ENCODE assay signal across 17 cellular contexts in the genomic region with DNA sequence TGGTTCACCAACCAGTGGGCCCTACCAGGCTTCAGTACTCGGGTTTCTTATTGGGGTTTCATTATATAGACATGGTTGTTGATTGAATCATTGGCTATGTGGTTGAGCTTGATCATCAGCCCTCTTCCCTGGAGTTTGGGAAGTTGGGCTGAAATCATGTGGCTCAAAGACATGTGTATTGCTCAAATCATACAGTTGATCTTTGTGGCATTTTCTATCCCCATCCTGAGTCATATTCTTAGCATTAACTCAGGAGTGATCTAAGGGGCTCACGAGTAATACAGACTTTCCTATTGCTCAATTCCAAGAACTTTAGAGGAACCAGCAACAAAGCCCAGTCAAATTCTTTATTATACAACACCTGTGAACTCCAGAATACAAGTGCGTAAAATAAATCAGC.
DNase-seq lines count a peak whose midpoint lies in the region; ATAC-seq, FAIRE-seq and TF ChIP-seq lines count a peak whose summit lies in the region.
"Had no signal": no experiment of that assay in that cellular context is flagged by ENCODE, and none has a peak within 500 bp of the region (broad histone marks: within the 10 kb centered on the region; RNA-seq: fewer than 3 reads in every experiment).

No MANE protein-coding gene starts in this region.

- peaks cover 28 to 48% of the 10 kb centered on the region in 2 experiments for H3K79me1 ChIP-seq in IMR-90 (ENCODE audit: low read depth in 1 of 2, low read length in 2 of 2)

- no peak overlapping the region for H3K56ac ChIP-seq in IMR-90 (ENCODE audit: extremely low read depth, insufficient read depth, low read length)

- H2BK5ac ChIP-seq in IMR-90 (ENCODE audit: low read depth, low read length, poor library complexity, severe bottlenecking) = peak overlapping the region; percentile 60

- H3K9me1 ChIP-seq in IMR-90 (ENCODE audit: insufficient read depth, low read length) (peaks cover 3% of the 10 kb centered on the region), keratinocyte (ENCODE audit: control insufficient read depth, extremely low read depth, insufficient read depth, low read length) (no peaks in the 10 kb centered on the region)

- H3K4me3 ChIP-seq in AG10803 (ENCODE audit: low read length) (no peak overlapping the region), IMR-90 (ENCODE audit: insufficient read depth, low read depth, low read length) (no peak overlapping the region), bronchial epithelial cell (ENCODE audit: low read depth, low read length) (no peak overlapping the region), keratinocyte (ENCODE audit: control insufficient read depth in 2 of 3, extremely low read depth in 1 of 3, insufficient read depth in 2 of 3, low read depth in 1 of 3, low read length in 3 of 3) (no peak overlapping the region), prostate gland (no peak overlapping the region)
- H3K4me3 ChIP-seq: BLaER1 treated with 17β-estradiol and CSF1 and Interleukin-3, amounts not matched to agents 10 nM and 100 nM; uterus had no signal

- peak; percentile 78 for DNase-seq in AG10803 (ENCODE audit: low read depth)
- DNase-seq in IMR-90 = peak; percentile 89
- peak; percentile 74 for DNase-seq in bronchial epithelial cell (ENCODE audit: low read depth)
- peak; percentile 11 for DNase-seq in keratinocyte (ENCODE audit: low read depth, low spot score)
- no peak for DNase-seq in cardiac septum (ENCODE audit: low spot score)
- DNase-seq in prostate gland (ENCODE audit: low spot score) = no peak
- DNase-seq in NCI-H2081 (lab: John Stamatoyannopoulos, UW) = no peak
- DNase-seq: activated CD8-positive, alpha-beta T cell treated with anti-CD3 and anti-CD28 coated beads for 36 hours; cortex of kidney; Kasumi-1; left ventricle myocardium superior; NCI-H187; NCI-H524 treated with DMSO at 0.1 percent for 48 hours; SW 1271; uterus had no signal

- intact Hi-C loops in IMR-90 (cut with micrococcal nuclease) = no loop called here
- intact Hi-C loops in cardiac septum (cut with DNase I) = no loop called here
- intact Hi-C loops in prostate gland (cut with DNase I) = no loop called here

- H3K36me3 ChIP-seq in IMR-90 (ENCODE audit: control insufficient read depth, insufficient read depth, low read length) (peaks cover 39% of the 10 kb centered on the region), bronchial epithelial cell (ENCODE audit: control insufficient read depth, insufficient read depth, low read length) (peaks cover 7% of the 10 kb centered on the region), keratinocyte (ENCODE audit: control insufficient read depth in 2 of 2, extremely low read depth in 1 of 2, insufficient read depth in 2 of 2, low read length in 2 of 2) (peaks cover 5 to 9% of the 10 kb centered on the region in 2 experiments), prostate gland (peaks cover 0 to 5% of the 10 kb centered on the region in 2 donors)
- H3K36me3 ChIP-seq: uterus had no signal

- in situ Hi-C loops in IMR-90 (cut with MboI; ENCODE audit: low sequenced_read_pairs) = no loop called here

- FAIRE-seq in bronchial epithelial cell (lab: Jason Lieb, UNC) (no peak), keratinocyte (lab: Jason Lieb, UNC) (peak; percentile 49)

- no peak overlapping the region for H4K91ac ChIP-seq in IMR-90 (ENCODE audit: insufficient read depth, low read depth, low read length)

- no peak for TF ChIP-seq RAD21 in IMR-90 (IDR thresholded peaks at IDR 0.05; ENCODE audit: low read length)

- no peak overlapping the region for H2BK20ac ChIP-seq in IMR-90 (ENCODE audit: low read depth, low read length)

- ATAC-seq in IMR-90 (ENCODE audit: low read depth) = peak; percentile 75
- ATAC-seq in GM18502 (IDR thresholded peaks at IDR 0.05; ENCODE audit: poor library complexity, unreplicated experiment) = no peak
- ATAC-seq: activated CD8-positive, alpha-beta T cell treated with anti-CD3 and anti-CD28 coated beads for 36 hours; left ventricle myocardium superior had no signal

- H3K4ac ChIP-seq in IMR-90 (ENCODE audit: low read depth, low read length) = no peak overlapping the region

- H3K27me3 ChIP-seq in IMR-90 (ENCODE audit: control insufficient read depth, insufficient read depth, low read length) (no peaks in the 10 kb centered on the region), bronchial epithelial cell (ENCODE audit: control insufficient read depth, insufficient read depth, low read length) (no peaks in the 10 kb centered on the region), keratinocyte (ENCODE audit: control insufficient read depth, extremely low read depth, insufficient read depth, low read length) (no peaks in the 10 kb centered on the region), prostate gland (replicated peaks; ENCODE audit: insufficient read depth) (no peaks in the 10 kb centered on the region)
- H3K27me3 ChIP-seq: BLaER1 treated with 17β-estradiol and CSF1 and Interleukin-3, amounts not matched to agents 10 nM and 100 nM; uterus had no signal

- H2AFZ ChIP-seq in IMR-90 (replicated peaks; ENCODE audit: low read length, poor library complexity) = no peak overlapping the region
- no peak overlapping the region for H2AFZ ChIP-seq in keratinocyte (ENCODE audit: control insufficient read depth, low read length)

- H4K8ac ChIP-seq in IMR-90 (ENCODE audit: low read depth in 2 of 2, low read length in 2 of 2) = no peak overlapping the region

- H4K20me1 ChIP-seq in IMR-90 (ENCODE audit: insufficient read depth, low read length) (0 out of 2 replicates have a peak, but pooled peaks cover 3% of the 10 kb centered on the region), keratinocyte (ENCODE audit: control insufficient read depth, extremely low read depth, insufficient read depth, low read length) (no peaks in the 10 kb centered on the region)
- H4K20me1 ChIP-seq: BLaER1 treated with 17β-estradiol and CSF1 and Interleukin-3, amounts not matched to agents 10 nM and 100 nM had no signal

- H2BK120ac ChIP-seq in IMR-90 (ENCODE audit: low read depth, low read length) = no peak overlapping the region

- no peak for TF ChIP-seq POLR2A in IMR-90 (IDR thresholded peaks at IDR 0.05; ENCODE audit: low read depth, low read length)
- no peak for TF ChIP-seq POLR2A in prostate gland (IDR thresholded peaks at IDR 0.05)

- H3K4me2 ChIP-seq in IMR-90 (ENCODE audit: low read depth, low read length) (no peak overlapping the region), keratinocyte (ENCODE audit: control insufficient read depth, extremely low read depth, insufficient read depth, low read depth, low read length) (no peak overlapping the region)
- H3K4me2 ChIP-seq: BLaER1 treated with 17β-estradiol and CSF1 and Interleukin-3, amounts not matched to agents 10 nM and 100 nM had no signal

- no peak overlapping the region for H3K14ac ChIP-seq in IMR-90 (replicated peaks; ENCODE audit: low read depth, low read length)

- H4K5ac ChIP-seq in IMR-90 (ENCODE audit: low read depth, low read length) = no peak overlapping the region

- peaks cover 2% of the 10 kb centered on the region; the same call in 1 of the 2 replicates for H3K4me1 ChIP-seq in IMR-90 (ENCODE audit: control insufficient read depth, insufficient read depth, low read length)
- H3K4me1 ChIP-seq in keratinocyte (ENCODE audit: control insufficient read depth, extremely low read depth, insufficient read depth, low read length) = peaks cover 4% of the 10 kb centered on the region
- no peaks in the 10 kb centered on the region for H3K4me1 ChIP-seq in prostate gland (replicated peaks)
- H3K4me1 ChIP-seq: BLaER1 treated with 17β-estradiol and CSF1 and Interleukin-3, amounts not matched to agents 10 nM and 100 nM; uterus had no signal

- no peaks in the 10 kb centered on the region for H3K79me2 ChIP-seq in keratinocyte (ENCODE audit: control insufficient read depth, insufficient read depth, low read length)

- H3K23ac ChIP-seq in IMR-90 (ENCODE audit: low read depth, low read length) = no peak overlapping the region

- H2AK5ac ChIP-seq in IMR-90 (ENCODE audit: low read depth, low read length) = no peak overlapping the region

- H2AK9ac ChIP-seq in IMR-90 (replicated peaks; ENCODE audit: low read depth, low read length, poor library complexity) = no peak overlapping the region

- H3K27ac ChIP-seq in IMR-90 (ENCODE audit: insufficient read depth, low read length) = no peak overlapping the region
- H3K27ac ChIP-seq in keratinocyte (ENCODE audit: control insufficient read depth, insufficient read depth, low read length) = no peak overlapping the region
- no peak overlapping the region for H3K27ac ChIP-seq in prostate gland
- H3K27ac ChIP-seq: BLaER1 treated with 17β-estradiol and CSF1 and Interleukin-3, amounts not matched to agents 10 nM and 100 nM; uterus had no signal

- H3K9ac ChIP-seq in IMR-90 (ENCODE audit: low read depth, low read length) = no peak overlapping the region
- no peak overlapping the region for H3K9ac ChIP-seq in keratinocyte (ENCODE audit: control insufficient read depth, extremely low read depth, insufficient read depth, low read length)
- H3K9ac ChIP-seq: BLaER1 treated with 17β-estradiol and CSF1 and Interleukin-3, amounts not matched to agents 10 nM and 100 nM had no signal

- no CpG with 5 or more reads among the region's 3 CpGs for WGBS in IMR-90 (ENCODE audit: extremely low coverage in 2 of 2, insufficient read length in 1 of 2), 2 experiments
- WGBS in prostate gland = 93% methylated on average over 3 of the region's 3 CpGs

- H3K9me3 ChIP-seq in IMR-90 (ENCODE audit: control insufficient read depth, insufficient read depth, low read length) (no peaks in the 10 kb centered on the region; the same call in 1 of the 2 replicates), keratinocyte (ENCODE audit: control insufficient read depth, low read depth, low read length) (no peaks in the 10 kb centered on the region), prostate gland (no peaks in the 10 kb centered on the region)
- H3K9me3 ChIP-seq: uterus had no signal

- CTCF ChIA-PET in IMR-90 (lab: Yijun Ruan, JAX) = interaction anchor here (1.6 kb wide), 1 partner anchor 16 kb away, joined by 3 read pairs; no protein-coding TSS in a partner anchor

- dilution Hi-C loops in IMR-90 (cut with HindIII; ENCODE audit: low sequenced_read_pairs, unreplicated experiment) = no loop called here
- dilution Hi-C loops in keratinocyte (cut with MboI; ENCODE audit: extremely low pct_ligation_motif_present, low sequenced_read_pairs) = no loop called here

- no peak overlapping the region for H3K18ac ChIP-seq in IMR-90 (ENCODE audit: low read depth, low read length)

- no peak overlapping the region for H2BK15ac ChIP-seq in IMR-90 (ENCODE audit: low read depth, low read length)

- POLR2A ChIA-PET in IMR-90 (lab: Charles Lee; ENCODE audit: unreplicated experiment) = no interaction called here

- BruUV-seq in IMR-90 (replicated peaks; lab: Mats Ljungman, UMichigan) = no TSS peak

- TF ChIP-seq CTCF in AG10803 (conservative IDR thresholded peaks at IDR 0.05; ENCODE audit: low read length) (no peak), IMR-90 (conservative IDR thresholded peaks at IDR 0.05; ENCODE audit: low read depth, low read length) (no peak), bronchial epithelial cell (IDR thresholded peaks at IDR 0.05; ENCODE audit: insufficient read depth, low read length, severe bottlenecking) (no peak), keratinocyte (optimal IDR thresholded peaks at IDR 0.05 in 1 of 3, IDR thresholded peaks at IDR 0.05 in 1 of 3, conservative IDR thresholded peaks at IDR 0.05 in 1 of 3; ENCODE audit: extremely low read depth in 1 of 3, insufficient read depth in 2 of 3, low read length in 3 of 3) (no peak), prostate gland (IDR thresholded peaks at IDR 0.05) (no peak)

TF ChIP-seq in IMR-90, 13 proteins besides CTCF, POLR2A, EP300 and RAD21 (continues in another document):
- TF ChIP-seq FOS (IDR thresholded peaks at IDR 0.05; ENCODE audit: low read depth, low read length) = no peak

Comparison
In these comparisons a context has a peak if more than half of its experiments do, and no peak if none do; other contexts are left out.
1. DNase-seq: peak in AG10803 (single experiment), IMR-90 (single experiment), bronchial epithelial cell (single experiment) and keratinocyte (single experiment); none in cardiac septum (single experiment), prostate gland (single experiment) and NCI-H2081 (0 of 2).